24 cellular contexts compared by ENCODE assay signal in genomic region chr11:34641981-34642380, GRCh38. TPM values are rescaled to one million over a fixed set of nuclear protein-coding genes. Genes with fewer than 3 reads are reported as not detected.
DNase-seq lines count a peak whose midpoint lies in the region; ATAC-seq and TF ChIP-seq lines count a peak whose summit lies in the region.
"Had no signal": no experiment of that assay in that cellular context is flagged by ENCODE, and none has a peak within 500 bp of the region (broad histone marks: within the 10 kb centered on the region; RNA-seq: fewer than 3 reads in every experiment).

No MANE protein-coding gene starts in this region.

- H3K9me3 ChIP-seq in breast epithelium, result no peaks in the 10 kb centered on the region
- H3K9me3 ChIP-seq in mucosa of descending colon, result no peaks in the 10 kb centered on the region
- H3K9me3 ChIP-seq: BLaER1 treated with 17β-estradiol and CSF1 and Interleukin-3, amounts not matched to agents 10 nM and 100 nM; HAP-1; sigmoid colon; tibial nerve had no signal

- peaks cover 50 to 71% of the 10 kb centered on the region in 2 donors for H3K27me3 Mint-ChIP-seq in natural killer cell treated with Interleukin-12 subunit alpha and Interleukin-12 subunit beta and Interleukin-15 and Interleukin-18, amount 100 ng/mL, for 72 hours

- no peak overlapping the region for H3K27ac Mint-ChIP-seq in natural killer cell treated with Interleukin-12 subunit alpha and Interleukin-12 subunit beta and Interleukin-15 and Interleukin-18, amount 100 ng/mL, for 72 hours
- H3K27ac Mint-ChIP-seq: stimulated activated naive B cell treated with anti-CD40 and anti-IgM and Interleukin-4, amounts not matched to agents 10 μg/mL and 1 μg/mL and 100 μg/mL, for 72 hours had no signal

- peak; percentile 19 for DNase-seq in NCI-H2107 treated with DMSO at 0.1 percent for 48 hours (lab: John Stamatoyannopoulos, UW; ENCODE audit: unreplicated experiment)
- DNase-seq in NCI-H2107 (lab: John Stamatoyannopoulos, UW), result no peak
- DNase-seq in breast epithelium (ENCODE audit: low spot score in 2 of 2), result no peak
- DNase-seq in mucosa of descending colon, result peak in 1 of 3 donors; percentile 56
- no peak for DNase-seq in HUDEP-2 (lab: John Stamatoyannopoulos, UW; ENCODE audit: unreplicated experiment in 76 of 76)
- DNase-seq in Right ventricle myocardium inferior (ENCODE audit: missing footprints), result no peak
- DNase-seq in stimulated activated CD4-positive, alpha-beta T cell treated with anti-CD3 and anti-CD28 coated beads, Interleukin-12 subunit alpha, Interleukin-12 subunit beta, amount 100 ng/mL, for 4 hours, result no peak
- DNase-seq in natural killer cell treated with Interleukin-12 subunit alpha and Interleukin-12 subunit beta and Interleukin-15 and Interleukin-18, amount 100 ng/mL, for 72 hours (ENCODE audit: low spot score), result no peak
- DNase-seq: activated CD4-positive, alpha-beta T cell treated with anti-CD3 and anti-CD28 coated beads, Interleukin-2, amount 50 U/mL, for 48 hours; activated gamma-delta T cell treated with Interleukin-2 at 50 U/mL for 16 hours; erythroblast; NCI-H2081 treated with DMSO at 0.1 percent for 48 hours; NCI-H69; sigmoid colon; stimulated activated naive B cell treated with anti-CD40 and anti-IgM and Interleukin-4, amounts not matched to agents 10 μg/mL and 1 μg/mL and 100 μg/mL, for 72 hours had no signal

- no peaks in the 10 kb centered on the region for H3K4me1 ChIP-seq in breast epithelium
- peaks cover 20% of the 10 kb centered on the region for H3K4me1 ChIP-seq in mucosa of descending colon (ENCODE audit: low read depth)
- H3K4me1 ChIP-seq: BLaER1 treated with 17β-estradiol and CSF1 and Interleukin-3, amounts not matched to agents 10 nM and 100 nM; sigmoid colon had no signal

- no peak for TF ChIP-seq CTCF in breast epithelium (IDR thresholded peaks at IDR 0.05)
- no peak for TF ChIP-seq CTCF in mucosa of descending colon (IDR thresholded peaks at IDR 0.05)

- no peaks in the 10 kb centered on the region for H3K9me3 Mint-ChIP-seq in natural killer cell treated with Interleukin-12 subunit alpha and Interleukin-12 subunit beta and Interleukin-15 and Interleukin-18, amount 100 ng/mL, for 72 hours
- H3K9me3 Mint-ChIP-seq: stimulated activated naive B cell treated with anti-CD40 and anti-IgM and Interleukin-4, amounts not matched to agents 10 μg/mL and 1 μg/mL and 100 μg/mL, for 72 hours had no signal

- H3K4me3 ChIP-seq in breast epithelium (no peak overlapping the region), mucosa of descending colon (no peak overlapping the region)
- H3K4me3 ChIP-seq: BLaER1 treated with 17β-estradiol and CSF1 and Interleukin-3, amounts not matched to agents 10 nM and 100 nM; HAP-1; K562; sigmoid colon; tibial nerve had no signal

- H3K36me3 Mint-ChIP-seq in natural killer cell treated with Interleukin-12 subunit alpha and Interleukin-12 subunit beta and Interleukin-15 and Interleukin-18, amount 100 ng/mL, for 72 hours, result no peaks in the 10 kb centered on the region
- H3K36me3 Mint-ChIP-seq: stimulated activated naive B cell treated with anti-CD40 and anti-IgM and Interleukin-4, amounts not matched to agents 10 μg/mL and 1 μg/mL and 100 μg/mL, for 72 hours had no signal

- H3K36me3 ChIP-seq in breast epithelium, result no peaks in the 10 kb centered on the region
- H3K36me3 ChIP-seq in mucosa of descending colon (ENCODE audit: low read depth), result no peaks in the 10 kb centered on the region
- H3K36me3 ChIP-seq: BLaER1 treated with 17β-estradiol and CSF1 and Interleukin-3, amounts not matched to agents 10 nM and 100 nM; HAP-1; sigmoid colon; tibial nerve had no signal

- peak overlapping the region; percentile 16 to 78 for H3K27ac ChIP-seq in breast epithelium
- H3K27ac ChIP-seq: BLaER1 treated with 17β-estradiol and CSF1 and Interleukin-3, amounts not matched to agents 10 nM and 100 nM; sigmoid colon had no signal

- no peaks in the 10 kb centered on the region for H3K4me1 Mint-ChIP-seq in natural killer cell treated with Interleukin-12 subunit alpha and Interleukin-12 subunit beta and Interleukin-15 and Interleukin-18, amount 100 ng/mL, for 72 hours (ENCODE audit: low read depth in 2 of 2)
- H3K4me1 Mint-ChIP-seq: stimulated activated naive B cell treated with anti-CD40 and anti-IgM and Interleukin-4, amounts not matched to agents 10 μg/mL and 1 μg/mL and 100 μg/mL, for 72 hours had no signal

- no peak overlapping the region for H3K4me3 Mint-ChIP-seq in natural killer cell treated with Interleukin-12 subunit alpha and Interleukin-12 subunit beta and Interleukin-15 and Interleukin-18, amount 100 ng/mL, for 72 hours
- H3K4me3 Mint-ChIP-seq: stimulated activated naive B cell treated with anti-CD40 and anti-IgM and Interleukin-4, amounts not matched to agents 10 μg/mL and 1 μg/mL and 100 μg/mL, for 72 hours had no signal

- intact Hi-C loops in breast epithelium (cut with DNase I; ENCODE audit: low total_unique reads) (no loop called here), mucosa of descending colon (cut with DNase I, micrococcal nuclease) (loop anchor here in 1 of 2 donors (10.0 kb wide), 1 partner anchor 57 kb away; no protein-coding TSS in a partner anchor), Right ventricle myocardium inferior (cut with DNase I) (no loop called here)

- H3K27me3 ChIP-seq in breast epithelium, result no peaks in the 10 kb centered on the region
- H3K27me3 ChIP-seq: BLaER1 treated with 17β-estradiol and CSF1 and Interleukin-3, amounts not matched to agents 10 nM and 100 nM; sigmoid colon had no signal

- peak; percentile 25 for ATAC-seq in mucosa of descending colon
- ATAC-seq in Right ventricle myocardium inferior, result no peak
- ATAC-seq in natural killer cell treated with Interleukin-12 subunit alpha and Interleukin-12 subunit beta and Interleukin-15 and Interleukin-18, amount 100 ng/mL, for 72 hours, result no peak
- ATAC-seq: K562; stimulated activated naive B cell treated with anti-CD40 and anti-IgM and Interleukin-4, amounts not matched to agents 10 μg/mL and 1 μg/mL and 100 μg/mL, for 72 hours had no signal

- TF ChIP-seq POLR2A in breast epithelium (IDR thresholded peaks at IDR 0.05), result no peak

RNA-seq across cellular contexts. Expression of gene EHF, which starts 21.1 kb away (rescaled TPM):
- total RNA-seq in breast epithelium (100 to 1,000 TPM in 2 of 3 donors, under 1 TPM in 1; 0.16 to 392 (median 132) TPM), mucosa of descending colon (100 to 1,000 TPM; 125 to 372 (median 259) TPM), Right ventricle myocardium inferior (2.9 TPM)
- under 1 TPM in 1 of 2 donors, not detected in 1; 0.50 TPM for total RNA-seq in natural killer cell treated with Interleukin-12 subunit alpha and Interleukin-12 subunit beta and Interleukin-15 and Interleukin-18, amount 100 ng/mL, for 72 hours
- total RNA-seq: A673; dermis microvascular lymphatic vessel endothelial cell; glomerular endothelial cell; osteoblast; T-helper 2 cell treated with Interferon-gamma antibody and Interleukin-4, amounts not matched to agents 100 ng/mL and 5 ng/mL, for 36 hours had no signal
